8 cellular contexts compared by ENCODE assay signal in the genomic region with DNA sequence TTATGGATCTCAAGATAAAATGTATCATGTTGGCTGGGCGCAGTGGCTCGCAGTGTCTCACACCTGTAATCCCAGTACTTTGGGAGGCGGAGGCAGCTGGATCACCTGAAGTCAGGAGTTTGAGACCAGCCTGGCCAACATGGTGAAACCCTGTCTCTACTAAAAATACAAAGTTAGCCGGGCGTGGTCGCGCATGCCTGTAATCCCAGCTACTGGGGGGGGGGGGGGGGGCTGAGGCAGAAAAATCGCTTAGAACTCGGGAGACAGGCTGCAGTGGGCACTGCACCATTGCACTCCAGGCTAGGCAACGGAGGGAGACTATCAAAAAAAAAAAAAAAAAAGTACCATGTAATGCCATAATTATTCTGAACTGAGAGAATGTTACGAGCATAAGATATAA. TPM values are rescaled to one million over a fixed set of nuclear protein-coding genes. Genes with fewer than 3 reads are reported as not detected.
DNase-seq lines count a peak whose midpoint lies in the region; ATAC-seq, FAIRE-seq and TF ChIP-seq lines count a peak whose summit lies in the region.

No MANE protein-coding gene starts in this region.

- H3K27ac Mint-ChIP-seq in endothelial cell (ENCODE audit: unreplicated experiment): no peak overlapping the region

- peaks cover 11% of the 10 kb centered on the region for H3K4me1 Mint-ChIP-seq in endothelial cell (ENCODE audit: unreplicated experiment)

- H3K36me3 Mint-ChIP-seq in endothelial cell (ENCODE audit: low read depth, unreplicated experiment): peaks cover 33% of the 10 kb centered on the region

- H3K9me3 ChIP-seq in OCI-LY3 (ENCODE audit: insufficient read depth, low read length): no peaks in the 10 kb centered on the region
- no peaks in the 10 kb centered on the region for H3K9me3 ChIP-seq in parathyroid adenoma (ENCODE audit: control insufficient read depth, low read length)
- H3K9me3 ChIP-seq in pancreas: no peaks in the 10 kb centered on the region

- H3K27me3 ChIP-seq in GM06990 (replicated peaks; ENCODE audit: control insufficient read depth, insufficient read depth, low read length) (no peaks in the 10 kb centered on the region), OCI-LY3 (ENCODE audit: low read depth, low read length) (no peaks in the 10 kb centered on the region), parathyroid adenoma (ENCODE audit: control insufficient read depth, insufficient read depth, low read length) (no peaks in the 10 kb centered on the region), pancreas (no peaks in the 10 kb centered on the region)

- peaks cover 12% of the 10 kb centered on the region for H4K20me1 ChIP-seq in OCI-LY3 (ENCODE audit: insufficient read depth, low read length)

- H3K9ac ChIP-seq in OCI-LY3 (ENCODE audit: low read length) (peak overlapping the region; percentile 99; the same call in 1 of the 2 replicates), parathyroid adenoma (no peak overlapping the region)

- H3K36me3 ChIP-seq in GM06990 (ENCODE audit: control insufficient read depth, insufficient read depth, low read length): peaks cover 3% of the 10 kb centered on the region
- H3K36me3 ChIP-seq in OCI-LY3 (replicated peaks; ENCODE audit: low read depth, low read length): peaks cover 40% of the 10 kb centered on the region
- no peaks in the 10 kb centered on the region for H3K36me3 ChIP-seq in parathyroid adenoma (ENCODE audit: control insufficient read depth, insufficient read depth, low read length)
- peaks cover 0 to 22% (median 0%) of the 10 kb centered on the region in 3 donors for H3K36me3 ChIP-seq in pancreas

- peak overlapping the region; percentile 100 for H3K4me3 Mint-ChIP-seq in endothelial cell (ENCODE audit: unreplicated experiment)

- 32 to 67% methylated on average over 10 of the region's 11 CpGs for WGBS in pancreas, 2 donors

- no peak for FAIRE-seq in pancreas (lab: Jason Lieb, UNC)

- H3K4me2 ChIP-seq in OCI-LY3 (ENCODE audit: low read length) (peak overlapping the region; percentile 74), parathyroid adenoma (ENCODE audit: low read length) (peak overlapping the region; percentile 64)

- H3K79me2 ChIP-seq in OCI-LY3 (ENCODE audit: low read length) (peaks cover 62% of the 10 kb centered on the region), parathyroid adenoma (peaks cover 9% of the 10 kb centered on the region)

- H3K4me3 ChIP-seq in GM06990 (replicated peaks; ENCODE audit: low read depth, low read length) (peak overlapping the region; percentile 72), OCI-LY3 (ENCODE audit: low read length) (peak overlapping the region; percentile 90), parathyroid adenoma (ENCODE audit: low read depth, low read length) (no peak overlapping the region), pancreas (peak overlapping the region in 2 of 4 donors; percentile 50 to 55)

- H3K27ac ChIP-seq in OCI-LY3 (ENCODE audit: low read length) (peak overlapping the region; percentile 77), parathyroid adenoma (no peak overlapping the region), pancreas (no peak overlapping the region)

- ATAC-seq in pancreas (no peak), GM18502 (IDR thresholded peaks at IDR 0.05; ENCODE audit: poor library complexity, unreplicated experiment) (no peak), HG03108 (IDR thresholded peaks at IDR 0.05; ENCODE audit: unreplicated experiment) (no peak)

- TF ChIP-seq CTCF in GM06990 (IDR thresholded peaks at IDR 0.05; ENCODE audit: insufficient read depth, low read length, poor library complexity, severe bottlenecking): no peak
- TF ChIP-seq CTCF in OCI-LY3 (IDR thresholded peaks at IDR 0.05; ENCODE audit: low read depth, low read length): no peak
- TF ChIP-seq CTCF in endothelial cell (IDR thresholded peaks at IDR 0.05; ENCODE audit: unreplicated experiment): no peak
- no peak for TF ChIP-seq CTCF in parathyroid adenoma (IDR thresholded peaks at IDR 0.05)
- TF ChIP-seq CTCF in pancreas (IDR thresholded peaks at IDR 0.05): no peak

- intact Hi-C loops in pancreas (cut with DNase I): no loop called here

- peaks cover 7% of the 10 kb centered on the region; the same call in 1 of the 2 replicates for H3K4me1 ChIP-seq in OCI-LY3 (ENCODE audit: low read length)
- no peaks in the 10 kb centered on the region for H3K4me1 ChIP-seq in parathyroid adenoma
- no peaks in the 10 kb centered on the region for H3K4me1 ChIP-seq in pancreas

- H2AFZ ChIP-seq in OCI-LY3 (ENCODE audit: low read depth, low read length) (no peak overlapping the region), parathyroid adenoma (no peak overlapping the region)

- no peaks in the 10 kb centered on the region for H3K27me3 Mint-ChIP-seq in endothelial cell (ENCODE audit: unreplicated experiment)

- DNase-seq in GM06990 (ENCODE audit: extremely low read depth, insufficient read length) (no peak), endothelial cell (ENCODE audit: low spot score) (no peak), pancreas (no peak), NCI-H446 (lab: John Stamatoyannopoulos, UW) (no peak)

- no peaks in the 10 kb centered on the region for H3K9me3 Mint-ChIP-seq in endothelial cell (ENCODE audit: unreplicated experiment)

RNA-seq across cellular contexts. Expression of a gene that starts 2.1 kb away (rescaled TPM):
- total RNA-seq in endothelial cell (ENCODE audit: unreplicated experiment) (267 TPM), pancreas (100 to 1,000 TPM in 2 of 6 donors, 10 to 100 TPM in 4; 71.7 to 129 (median 81.8) TPM)
- polyA plus RNA-seq in pancreas: 10 to 100 TPM; 45.3 to 86.6 TPM
